ENCODE assay signal across 21 cellular contexts in the genomic region with DNA sequence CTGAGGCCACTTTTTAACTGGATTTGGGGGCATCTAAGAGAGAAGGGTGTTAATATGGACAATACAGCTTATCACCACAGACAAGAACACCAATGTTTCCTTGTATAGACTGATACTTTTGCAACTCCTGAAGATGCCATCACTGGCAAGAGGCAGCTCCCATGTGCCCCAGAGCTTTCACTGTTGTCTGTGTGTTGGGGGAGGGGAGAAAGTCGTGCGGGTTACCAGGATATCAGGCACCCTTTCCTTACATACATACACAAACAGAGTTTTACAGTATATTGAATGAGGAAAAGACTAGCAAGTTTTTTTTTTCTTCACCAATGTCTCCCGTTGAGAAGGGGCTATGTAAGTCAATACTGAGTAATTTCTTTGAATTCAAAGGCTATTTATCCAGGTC. TPM values are rescaled to one million over a fixed set of nuclear protein-coding genes. Genes with fewer than 3 reads are reported as not detected.
DNase-seq lines count a peak whose midpoint lies in the region; ATAC-seq and TF ChIP-seq lines count a peak whose summit lies in the region.
"Had no signal": no experiment of that assay in that cellular context is flagged by ENCODE, and none has a peak within 500 bp of the region (broad histone marks: within the 10 kb centered on the region; RNA-seq: fewer than 3 reads in every experiment).

No MANE protein-coding gene starts in this region.

- H3K27me3 ChIP-seq in HUES48 (ENCODE audit: control insufficient read depth, insufficient read depth, low read length) (peaks cover 96% of the 10 kb centered on the region), neuronal stem cell (ENCODE audit: control insufficient read depth in 3 of 3, insufficient read depth in 3 of 3, low read depth in 1 of 3, low read length in 3 of 3) (peaks cover 37 to 93% (median 84%) of the 10 kb centered on the region in 3 experiments), A673 (replicated peaks; ENCODE audit: insufficient read depth, low read depth, low read length, poor library complexity) (no peaks in the 10 kb centered on the region)

- no TSS peak for BruUV-seq in A673 (replicated peaks; lab: Mats Ljungman, UMichigan)

- TF ChIP-seq CTCF in GM10266 (IDR thresholded peaks at IDR 0.05; ENCODE audit: control insufficient read depth, insufficient read depth, low read depth, missing control alignments), result no peak
- no peak for TF ChIP-seq CTCF in A673 (conservative IDR thresholded peaks at IDR 0.05; ENCODE audit: low read depth, low read length)

- WGBS in neuronal stem cell (ENCODE audit: extremely low coverage in 2 of 2, insufficient read length in 2 of 2, insufficient replicate concordance in 1 of 2), 2 donors, result no CpG with 5 or more reads among the region's 3 CpGs

- no peak overlapping the region for H3K4me2 ChIP-seq in neuronal stem cell (ENCODE audit: insufficient read depth, low read length, poor library complexity, severe bottlenecking)

- H3K18ac ChIP-seq in neuronal stem cell (ENCODE audit: low read length), result no peak overlapping the region

- H3K36me3 ChIP-seq in HUES48 (ENCODE audit: control insufficient read depth, insufficient read depth, low read length) (no peaks in the 10 kb centered on the region), neuronal stem cell (replicated peaks in 1 of 2; ENCODE audit: control insufficient read depth in 2 of 2, insufficient read depth in 2 of 2, low read length in 2 of 2) (no peaks in the 10 kb centered on the region), A673 (ENCODE audit: insufficient read depth, low read length, poor library complexity, severe bottlenecking) (no peaks in the 10 kb centered on the region)
- H3K36me3 ChIP-seq: Peyer's patch had no signal

- H4K91ac ChIP-seq in neuronal stem cell (ENCODE audit: low read depth, low read length, poor library complexity), result no peak overlapping the region

- no peak overlapping the region for H2BK15ac ChIP-seq in neuronal stem cell (ENCODE audit: low read length)

- CTCF ChIA-PET in A673 (lab: Charles Lee), result no interaction called here

- ATAC-seq in stimulated activated naive CD8-positive, alpha-beta T cell treated with anti-CD3 and anti-CD28 coated beads, Interleukin-15, Interleukin-2, amounts not matched to agents 100 U/mL and 50 U/mL, for 24 hours, result no peak
- ATAC-seq: HCT116, SK-N-SH treated with all-trans-retinoic acid at 6 μM for 48 hours had no signal

- no peak overlapping the region for H2BK120ac ChIP-seq in neuronal stem cell (ENCODE audit: low read depth, low read length)

- no peak overlapping the region for H4K8ac ChIP-seq in neuronal stem cell (ENCODE audit: low read depth, low read length)

- H3K4me1 ChIP-seq in HUES48 (ENCODE audit: control insufficient read depth, insufficient read depth, low read length), result peaks cover 51% of the 10 kb centered on the region
- peaks cover 0 to 7% of the 10 kb centered on the region in 2 donors for H3K4me1 ChIP-seq in neuronal stem cell (ENCODE audit: control insufficient read depth in 2 of 2, insufficient read depth in 1 of 2, low read depth in 1 of 2, low read length in 2 of 2)
- H3K4me1 ChIP-seq in A673 (ENCODE audit: insufficient read depth, low read length, poor library complexity, severe bottlenecking), result peaks cover 18% of the 10 kb centered on the region

- intact Hi-C loops in A673 (cut with micrococcal nuclease; ENCODE audit: unreplicated experiment), result loop anchor here (10.0 kb wide), 1 partner anchor 56 kb away; no protein-coding TSS in a partner anchor

- DNase-seq in GM10266 (ENCODE audit: extremely low spot score), result peak; percentile 10
- DNase-seq in caudate nucleus (lab: John Stamatoyannopoulos, UW), result no peak
- peak; percentile 9 for DNase-seq in neuronal stem cell (ENCODE audit: low spot score)
- no peak for DNase-seq in cortex of kidney (lab: John Stamatoyannopoulos, UW)
- no peak for DNase-seq in stimulated activated naive CD8-positive, alpha-beta T cell treated with anti-CD3 and anti-CD28 coated beads, Interleukin-15, Interleukin-2, amounts not matched to agents 100 U/mL and 50 U/mL, for 24 hours
- DNase-seq in A673 (ENCODE audit: low spot score), result no peak
- DNase-seq: Calu3; CD8-positive, alpha-beta memory T cell; GDM1; Karpas-422; MV-4-11; NCI-H187; NCI-H446 treated with DMSO at 0.1 percent for 48 hours; NCI-H526 treated with DMSO at 0.1 percent for 48 hours; NK-92 treated with Interleukin-12 subunit alpha and Interleukin-12 subunit beta, amount 100 ng/mL, for 24 hours; Peyer's patch had no signal

- H2BK5ac ChIP-seq in neuronal stem cell (ENCODE audit: low read length), result no peak overlapping the region

- no peak overlapping the region for H3K4ac ChIP-seq in neuronal stem cell (ENCODE audit: low read length)

- no peak overlapping the region for H2AFZ ChIP-seq in neuronal stem cell (ENCODE audit: low read length)

- no peak overlapping the region for H3K23ac ChIP-seq in neuronal stem cell (ENCODE audit: low read depth, low read length, poor library complexity)

- POLR2A ChIA-PET in A673 (lab: Charles Lee; ENCODE audit: low non-redundant PET), result no interaction called here

- H3K79me1 ChIP-seq in neuronal stem cell (ENCODE audit: low read depth, low read length), result no peaks in the 10 kb centered on the region

- H2BK12ac ChIP-seq in neuronal stem cell (ENCODE audit: low read length), result no peak overlapping the region

- no peak overlapping the region for H3K14ac ChIP-seq in neuronal stem cell (ENCODE audit: low read length)

- no peak overlapping the region for H2AK5ac ChIP-seq in neuronal stem cell (ENCODE audit: low read depth, low read length)

- H3K4me3 ChIP-seq in HUES48 (ENCODE audit: low read depth, low read length), result no peak overlapping the region
- H3K4me3 ChIP-seq in neuronal stem cell (ENCODE audit: low read length in 2 of 2), result no peak overlapping the region
- no peak overlapping the region for H3K4me3 ChIP-seq in A673 (ENCODE audit: low read depth, low read length, poor library complexity, severe bottlenecking)
- H3K4me3 ChIP-seq: Peyer's patch had no signal

- no peak overlapping the region for H3K9ac ChIP-seq in HUES48 (ENCODE audit: low read depth, low read length)
- no peak overlapping the region for H3K9ac ChIP-seq in neuronal stem cell (ENCODE audit: low read depth, low read length, poor library complexity)

- H3K9me3 ChIP-seq in HUES48 (ENCODE audit: control insufficient read depth, insufficient read depth, low read length) (no peaks in the 10 kb centered on the region), neuronal stem cell (replicated peaks in 1 of 2; ENCODE audit: control insufficient read depth in 2 of 2, insufficient read depth in 1 of 2, low read depth in 1 of 2, low read length in 2 of 2) (no peaks in the 10 kb centered on the region), A673 (ENCODE audit: low read depth, low read length, poor library complexity, severe bottlenecking) (no peaks in the 10 kb centered on the region)
- H3K9me3 ChIP-seq: Peyer's patch had no signal

- H3K27ac ChIP-seq in HUES48 (ENCODE audit: low read depth, low read length), result peak overlapping the region; percentile 48
- peak overlapping the region; percentile 24 for H3K27ac ChIP-seq in caudate nucleus (ENCODE audit: low read depth, low read length)
- no peak overlapping the region for H3K27ac ChIP-seq in neuronal stem cell (replicated peaks; ENCODE audit: low read length)
- no peak overlapping the region for H3K27ac ChIP-seq in A673 (ENCODE audit: low read depth, low read length, poor library complexity, severe bottlenecking)
- H3K27ac ChIP-seq: C4-2B, Peyer's patch had no signal

RNA-seq across cellular contexts. Expression of a gene that starts 4.1 kb away (rescaled TPM):
- 0.52 TPM for polyA plus RNA-seq in neuronal stem cell (2013, experiment 1 of 2)
- 0.66 TPM for polyA plus RNA-seq in neuronal stem cell (2013, experiment 2 of 2)
- total RNA-seq in A673 (2021), result 17.9 and 19.3 TPM in 2 replicates
- total RNA-seq: A172; CD8-positive, alpha-beta memory T cell; Peyer's patch had no signal
- polyA plus RNA-seq: CD8-positive, alpha-beta memory T cell had no signal

RNA-seq across cellular contexts. Expression of a gene that starts 23.4 kb away (rescaled TPM):
- 5.1 TPM for polyA plus RNA-seq in neuronal stem cell (2013, experiment 1 of 2)
- polyA plus RNA-seq in neuronal stem cell (2013, experiment 2 of 2), result 4.3 TPM
- total RNA-seq in A673 (2021), result 69.6 and 82.1 TPM in 2 replicates
- total RNA-seq: A172; Calu3; CD8-positive, alpha-beta memory T cell; Peyer's patch had no signal
- polyA plus RNA-seq: CD8-positive, alpha-beta memory T cell had no signal

Comparison
In these comparisons a context has a peak if more than half of its experiments do, and no peak if none do; other contexts are left out.
1. DNase-seq: peak in GM10266 (single experiment) and neuronal stem cell (single experiment); none in caudate nucleus (0 of 61), cortex of kidney (single experiment), stimulated activated naive CD8-positive, alpha-beta T cell treated with anti-CD3 and anti-CD28 coated beads, Interleukin-15, Interleukin-2, amounts not matched to agents 100 U/mL and 50 U/mL, for 24 hours (single experiment) and A673 (single experiment).
2. H3K27ac ChIP-seq: peak in HUES48 (single experiment) and caudate nucleus (single experiment); none in neuronal stem cell (single experiment) and A673 (single experiment).